1 cellular context compared by ENCODE assay signal in genomic region chr1:26122988-26123973, GRCh38.
TF ChIP-seq lines count a peak whose summit lies in the region.

No MANE protein-coding gene starts in this region.

TF ChIP-seq in K562, 482 proteins besides CTCF, POLR2A, EP300 and RAD21 (continued from another document and continues in another):
- TF ChIP-seq ZBTB7A (IDR thresholded peaks at IDR 0.05; ENCODE audit: borderline replicate concordance, control insufficient read depth, low read depth, low read length) (no peak), MEF2D (tag; conservative IDR thresholded peaks at IDR 0.05; ENCODE audit: low read depth) (no peak), ZNF445 (CRISPR knock-in tag; IDR thresholded peaks at IDR 0.05; ENCODE audit: low read depth) (no peak), RERE (CRISPR knock-in tag; IDR thresholded peaks at IDR 0.05; ENCODE audit: borderline replicate concordance) (no peak), PRDM10 (IDR thresholded peaks at IDR 0.05; ENCODE audit: partially characterized antibody) (peak; percentile 75), ZNF217 (CRISPR knock-in tag; IDR thresholded peaks at IDR 0.05) (no peak), ATF6 (CRISPR knock-in tag; IDR thresholded peaks at IDR 0.05) (no peak), HNRNPK (IDR thresholded peaks at IDR 0.05; ENCODE audit: low read depth, low read length, poor library complexity, severe bottlenecking) (no peak), FOXK1 (CRISPR knock-in tag; IDR thresholded peaks at IDR 0.05; ENCODE audit: borderline replicate concordance) (no peak), MLLT1 (IDR thresholded peaks at IDR 0.05) (peak in 1 of 2 experiments; percentile 33; a peak in 1 of 4 replicates), ZNF518B (CRISPR knock-in tag; IDR thresholded peaks at IDR 0.05) (no peak), ARID4B (CRISPR knock-in tag; IDR thresholded peaks at IDR 0.05) (no peak), NRF1 (conservative IDR thresholded peaks at IDR 0.05 in 1 of 2, IDR thresholded peaks at IDR 0.05 in 1 of 2) (peak; percentile 47 to 49), ZFP1 (CRISPR knock-in tag; IDR thresholded peaks at IDR 0.05) (no peak; the same call in 1 of the 2 replicates), HES1 (IDR thresholded peaks at IDR 0.05; ENCODE audit: low read depth) (no peak), SREBF1 (IDR thresholded peaks at IDR 0.05; ENCODE audit: borderline replicate concordance, low read depth, low read length) (no peak), E2F5 (CRISPR knock-in tag; IDR thresholded peaks at IDR 0.05) (no peak), CEBPG (CRISPR knock-in tag; IDR thresholded peaks at IDR 0.05) (no peak), CEBPG (tag; conservative IDR thresholded peaks at IDR 0.05 in 1 of 2, IDR thresholded peaks at IDR 0.05 in 1 of 2) (no peak), ESRRA (IDR thresholded peaks at IDR 0.05; ENCODE audit: borderline replicate concordance, low read depth) (0 out of 2 replicates have a peak, but pooled peaks have one; percentile 11), HDGF (IDR thresholded peaks at IDR 0.05) (no peak), KAT7 (CRISPR knock-in tag; IDR thresholded peaks at IDR 0.05; ENCODE audit: borderline replicate concordance) (no peak), DACH1 (IDR thresholded peaks at IDR 0.05; ENCODE audit: partially characterized antibody) (no peak), USF1 (CRISPR knock-in tag; IDR thresholded peaks at IDR 0.05) (no peak), POLR3G (IDR thresholded peaks at IDR 0.05; ENCODE audit: extremely low read depth, insufficient read length, insufficient replicate concordance) (no peak), MEIS2 (IDR thresholded peaks at IDR 0.05; ENCODE audit: partially characterized antibody) (peak; percentile 41), PCBP2 (IDR thresholded peaks at IDR 0.05; ENCODE audit: low read depth, low read length, poor library complexity, severe bottlenecking) (no peak), L3MBTL2 (IDR thresholded peaks at IDR 0.05) (peak; percentile 74), TCF7L2 (IDR thresholded peaks at IDR 0.05; ENCODE audit: low read depth, low read length) (no peak), BRF1 (IDR thresholded peaks at IDR 0.05; ENCODE audit: borderline replicate concordance, extremely low read depth, insufficient read length) (no peak)
